ENCODE assay signal across 19 cellular contexts in the genomic region with DNA sequence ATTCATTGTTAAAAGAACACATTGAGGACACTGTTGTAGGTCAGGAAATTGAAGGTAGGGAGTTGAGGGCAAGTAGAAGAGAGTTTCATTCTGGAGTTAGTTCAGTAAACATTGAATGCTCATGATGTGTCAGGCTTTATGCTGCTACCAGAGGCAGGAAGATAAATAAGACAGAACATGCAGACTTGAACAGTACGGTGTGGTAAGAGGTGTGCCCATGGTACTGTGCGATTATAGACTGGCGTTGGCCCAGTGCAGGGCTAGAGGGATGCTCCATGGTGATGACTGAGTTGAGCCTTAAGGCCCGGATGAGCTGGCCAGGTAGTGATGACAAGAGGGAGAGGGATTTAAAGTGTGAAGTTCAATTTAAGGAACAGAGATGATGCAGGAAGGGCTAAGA. TPM values are rescaled to one million over a fixed set of nuclear protein-coding genes. Genes with fewer than 3 reads are reported as not detected.
A peak's percentile ranks its signal among the peaks of the same experiment; 100 is the strongest.
DNase-seq lines count a peak whose midpoint lies in the region; ATAC-seq and TF ChIP-seq lines count a peak whose summit lies in the region.
"Had no signal": no experiment of that assay in that cellular context is flagged by ENCODE, and none has a peak within 500 bp of the region (broad histone marks: within the 10 kb centered on the region; RNA-seq: fewer than 3 reads in every experiment).

No MANE protein-coding gene starts in this region.

- H3K4me1 ChIP-seq in right cardiac atrium (ENCODE audit: control insufficient read depth, insufficient read depth, low read length) (peaks cover 12% of the 10 kb centered on the region), heart left ventricle (peaks cover 0 to 56% (median 24%) of the 10 kb centered on the region in 12 donors), hepatocyte (ENCODE audit: insufficient read depth) (peaks cover 12% of the 10 kb centered on the region)

- DNase-seq in right cardiac atrium: no peak
- no peak for DNase-seq in heart left ventricle
- no peak for DNase-seq in WTC11 (ENCODE audit: low spot score)
- DNase-seq in hepatocyte (ENCODE audit: low spot score): no peak
- no peak for DNase-seq in RKO (ENCODE audit: low spot score)
- no peak for DNase-seq in GM10266 (ENCODE audit: extremely low spot score)
- DNase-seq in stimulated activated CD4-positive, alpha-beta T cell treated with anti-CD3 and anti-CD28 coated beads, Interleukin-15, amount 100 ng/mL, for 24 hours: no peak
- DNase-seq: Calu3; CD4-positive, alpha-beta T cell; EL; H7; HFFc6; KBM-7; MV-4-11; NCI-H1694 treated with DMSO at 0.1 percent for 48 hours; NCI-H510A treated with DMSO at 0.1 percent for 48 hours had no signal

- H3K4me2 ChIP-seq in hepatocyte: peak overlapping the region; percentile 23
- H3K4me2 ChIP-seq: A549 had no signal

- no peaks in the 10 kb centered on the region for H3K36me3 ChIP-seq in heart left ventricle
- no peaks in the 10 kb centered on the region for H3K36me3 ChIP-seq in hepatocyte (replicated peaks; ENCODE audit: insufficient read depth, low read depth)

- no peaks in the 10 kb centered on the region for H3K9me3 Mint-ChIP-seq in WTC11
- H3K9me3 Mint-ChIP-seq: CD4-positive, alpha-beta T cell; HFFc6 had no signal

- H4K20me1 ChIP-seq in hepatocyte (ENCODE audit: insufficient read depth, poor library complexity, severe bottlenecking): peaks cover 8% of the 10 kb centered on the region

- no peaks in the 10 kb centered on the region for H3K36me3 Mint-ChIP-seq in WTC11

- peaks cover 61% of the 10 kb centered on the region for H3K4me1 Mint-ChIP-seq in WTC11

- H3K9me3 ChIP-seq in right cardiac atrium (ENCODE audit: control insufficient read depth, low read length) (no peaks in the 10 kb centered on the region), heart left ventricle (no peaks in the 10 kb centered on the region), hepatocyte (ENCODE audit: low read depth) (no peaks in the 10 kb centered on the region)
- H3K9me3 ChIP-seq: A549 had no signal

- no peaks in the 10 kb centered on the region for H3K27me3 Mint-ChIP-seq in WTC11 (ENCODE audit: low read depth)
- H3K27me3 Mint-ChIP-seq: CD4-positive, alpha-beta T cell had no signal

- H3K9me2 ChIP-seq in hepatocyte (replicated peaks; ENCODE audit: insufficient read depth): no peaks in the 10 kb centered on the region

- ATAC-seq in right cardiac atrium (peak; percentile 13 to 22), heart left ventricle (no peak), WTC11 (no peak)
- ATAC-seq: A549, HepG2, Right ventricle myocardium inferior had no signal

- H2AFZ ChIP-seq in hepatocyte: no peak overlapping the region

- WGBS in right cardiac atrium: 72% methylated on average over 4 of the region's 4 CpGs
- whole genome bisulfite sequencing in heart left ventricle, 4 donors: 88 to 94% (median 92%) methylated on average over 4 of the region's 4 CpGs
- WGBS in hepatocyte (ENCODE audit: low lambda C conversion rate, missing lambda C conversion rate): 69% methylated on average over 4 of the region's 4 CpGs

- H3K27me3 ChIP-seq in right cardiac atrium (ENCODE audit: control insufficient read depth, insufficient read depth) (no peaks in the 10 kb centered on the region), heart left ventricle (no peaks in the 10 kb centered on the region), hepatocyte (no peaks in the 10 kb centered on the region)

- no peak overlapping the region for H3K4me3 Mint-ChIP-seq in WTC11
- H3K4me3 Mint-ChIP-seq: CD4-positive, alpha-beta T cell; HFFc6 had no signal

- H3K79me2 ChIP-seq in hepatocyte: peaks cover 98% of the 10 kb centered on the region

- intact Hi-C loops in right cardiac atrium (cut with DNase I): no loop called here
- intact Hi-C loops in heart left ventricle (cut with DNase I): no loop called here

- TF ChIP-seq CTCF in heart left ventricle (IDR thresholded peaks at IDR 0.05) (no peak), WTC11 (IDR thresholded peaks at IDR 0.05) (no peak), hepatocyte (IDR thresholded peaks at IDR 0.05; ENCODE audit: poor library complexity) (no peak), GM10266 (IDR thresholded peaks at IDR 0.05; ENCODE audit: control insufficient read depth, insufficient read depth, low read depth, missing control alignments) (no peak)

- peak overlapping the region; percentile 15 for H3K27ac ChIP-seq in right cardiac atrium (ENCODE audit: low read length)
- no peak overlapping the region for H3K27ac ChIP-seq in heart left ventricle
- peak overlapping the region; percentile 35 for H3K27ac ChIP-seq in hepatocyte
- H3K27ac ChIP-seq: A549 had no signal

- POLR2A ChIA-PET in WTC11 (lab: Charles Lee): no interaction called here

- H3K27ac Mint-ChIP-seq in WTC11: peak overlapping the region; percentile 23
- H3K27ac Mint-ChIP-seq: CD4-positive, alpha-beta T cell; HFFc6 had no signal

- CTCF ChIA-PET in WTC11 (lab: Charles Lee): interaction anchor here (1.2 kb wide), 1 partner anchor 64 kb away, joined by 3 read pairs; no protein-coding TSS in a partner anchor

- no peak for TF ChIP-seq POLR2A in heart left ventricle (IDR thresholded peaks at IDR 0.05)

- H3K4me3 ChIP-seq in right cardiac atrium (ENCODE audit: low read length) (no peak overlapping the region), heart left ventricle (no peak overlapping the region), hepatocyte (no peak overlapping the region)
- H3K4me3 ChIP-seq: A549 had no signal

TF ChIP-seq in WTC11, 78 proteins besides CTCF, POLR2A, EP300 and RAD21 (continues in another document):
- TF ChIP-seq ZNF121 (CRISPR knock-in tag; IDR thresholded peaks at IDR 0.05) (no peak), FOXP4 (CRISPR knock-in tag; IDR thresholded peaks at IDR 0.05) (no peak), RORB (CRISPR knock-in tag; IDR thresholded peaks at IDR 0.05) (no peak), EMX1 (CRISPR knock-in tag; IDR thresholded peaks at IDR 0.05) (no peak), HMGA2 (CRISPR knock-in tag; IDR thresholded peaks at IDR 0.05) (no peak), AFF4 (CRISPR knock-in tag; IDR thresholded peaks at IDR 0.05; ENCODE audit: borderline replicate concordance) (no peak), MYBL2 (CRISPR knock-in tag; IDR thresholded peaks at IDR 0.05) (no peak), SOX15 (CRISPR knock-in tag; IDR thresholded peaks at IDR 0.05) (no peak), CREM (CRISPR knock-in tag; IDR thresholded peaks at IDR 0.05) (no peak), USF2 (CRISPR knock-in tag; IDR thresholded peaks at IDR 0.05) (no peak), TEAD4 (CRISPR knock-in tag; IDR thresholded peaks at IDR 0.05) (no peak), FOXJ3 (CRISPR knock-in tag; IDR thresholded peaks at IDR 0.05; ENCODE audit: borderline replicate concordance) (no peak)

RNA-seq across cellular contexts. Expression of gene CARMIL1, which starts 50.8 kb away (rescaled TPM):
- total RNA-seq in right cardiac atrium (10 to 100 TPM; 16.8 to 19.8 (median 18.1) TPM), heart left ventricle (1 to 10 TPM; 2.4 to 9.1 (median 5.8) TPM), WTC11 (2021) (35.1 to 37.6 TPM (median 36.2 TPM) in 3 replicates), hepatocyte (37.3 and 40.6 TPM in 2 replicates)
- polyA plus RNA-seq in right cardiac atrium (9.5 TPM), heart left ventricle (1 to 10 TPM; 4.8 to 5.1 TPM), hepatocyte (15.5 and 19.5 TPM in 2 replicates)

Comparison
In these comparisons a context has a peak if more than half of its experiments do, and no peak if none do; other contexts are left out.
1. ATAC-seq: peak in right cardiac atrium (2 of 2); none in heart left ventricle (0 of 4) and WTC11 (single experiment).
2. H3K27ac ChIP-seq: peak in right cardiac atrium (single experiment) and hepatocyte (single experiment); none in heart left ventricle (0 of 12).